1 cellular context compared by ENCODE assay signal in the genomic region with DNA sequence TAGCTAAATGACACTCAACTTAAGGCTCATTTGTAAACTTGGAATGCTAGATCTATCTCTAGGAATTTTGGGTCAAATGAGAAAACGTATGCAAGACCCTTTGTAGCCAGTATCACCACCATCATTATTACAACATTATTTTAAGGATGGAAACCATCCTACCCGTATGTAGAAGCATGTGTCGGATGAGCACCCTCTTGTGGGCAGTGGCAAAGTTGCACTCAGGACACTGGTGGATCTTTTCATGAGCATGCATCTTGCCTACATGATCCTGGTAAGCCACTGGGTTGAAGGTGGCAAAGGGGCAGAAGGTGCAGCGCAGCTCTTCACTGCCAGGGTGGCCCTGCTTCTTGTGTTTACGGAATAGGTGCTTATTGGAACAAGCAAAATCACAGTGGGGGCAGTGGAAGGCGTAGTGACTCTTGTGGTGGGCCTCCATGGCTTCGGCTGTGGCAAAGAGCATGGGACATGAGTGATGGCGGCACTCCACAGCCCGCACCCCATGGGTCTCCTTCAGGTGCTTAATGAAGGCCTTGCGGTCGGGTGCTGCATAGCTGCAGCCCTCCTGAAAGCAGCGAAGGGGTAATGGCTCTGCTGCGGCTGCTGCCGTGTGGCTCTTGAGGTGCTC.
TF ChIP-seq lines count a peak whose summit lies in the region.

No MANE protein-coding gene starts in this region.

TF ChIP-seq in HepG2, 621 proteins besides CTCF, POLR2A, EP300 and RAD21:
- TF ChIP-seq, protein P1, sequence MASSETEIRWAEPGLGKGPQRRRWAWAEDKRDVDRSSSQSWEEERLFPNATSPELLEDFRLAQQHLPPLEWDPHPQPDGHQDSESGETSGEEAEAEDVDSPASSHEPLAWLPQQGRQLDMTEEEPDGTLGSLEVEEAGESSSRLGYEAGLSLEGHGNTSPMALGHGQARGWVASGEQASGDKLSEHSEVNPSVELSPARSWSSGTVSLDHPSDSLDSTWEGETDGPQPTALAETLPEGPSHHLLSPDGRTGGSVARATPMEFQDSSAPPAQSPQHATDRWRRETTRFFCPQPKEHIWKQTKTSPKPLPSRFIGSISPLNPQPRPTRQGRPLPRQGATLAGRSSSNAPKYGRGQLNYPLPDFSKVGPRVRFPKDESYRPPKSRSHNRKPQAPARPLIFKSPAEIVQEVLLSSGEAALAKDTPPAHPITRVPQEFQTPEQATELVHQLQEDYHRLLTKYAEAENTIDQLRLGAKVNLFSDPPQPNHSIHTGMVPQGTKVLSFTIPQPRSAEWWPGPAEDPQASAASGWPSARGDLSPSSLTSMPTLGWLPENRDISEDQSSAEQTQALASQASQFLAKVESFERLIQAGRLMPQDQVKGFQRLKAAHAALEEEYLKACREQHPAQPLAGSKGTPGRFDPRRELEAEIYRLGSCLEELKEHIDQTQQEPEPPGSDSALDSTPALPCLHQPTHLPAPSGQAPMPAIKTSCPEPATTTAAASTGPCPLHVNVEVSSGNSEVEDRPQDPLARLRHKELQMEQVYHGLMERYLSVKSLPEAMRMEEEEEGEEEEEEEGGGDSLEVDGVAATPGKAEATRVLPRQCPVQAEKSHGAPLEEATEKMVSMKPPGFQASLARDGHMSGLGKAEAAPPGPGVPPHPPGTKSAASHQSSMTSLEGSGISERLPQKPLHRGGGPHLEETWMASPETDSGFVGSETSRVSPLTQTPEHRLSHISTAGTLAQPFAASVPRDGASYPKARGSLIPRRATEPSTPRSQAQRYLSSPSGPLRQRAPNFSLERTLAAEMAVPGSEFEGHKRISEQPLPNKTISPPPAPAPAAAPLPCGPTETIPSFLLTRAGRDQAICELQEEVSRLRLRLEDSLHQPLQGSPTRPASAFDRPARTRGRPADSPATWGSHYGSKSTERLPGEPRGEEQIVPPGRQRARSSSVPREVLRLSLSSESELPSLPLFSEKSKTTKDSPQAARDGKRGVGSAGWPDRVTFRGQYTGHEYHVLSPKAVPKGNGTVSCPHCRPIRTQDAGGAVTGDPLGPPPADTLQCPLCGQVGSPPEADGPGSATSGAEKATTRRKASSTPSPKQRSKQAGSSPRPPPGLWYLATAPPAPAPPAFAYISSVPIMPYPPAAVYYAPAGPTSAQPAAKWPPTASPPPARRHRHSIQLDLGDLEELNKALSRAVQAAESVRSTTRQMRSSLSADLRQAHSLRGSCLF (CRISPR knock-in tag; IDR thresholded peaks at IDR 0.05; ENCODE audit: borderline replicate concordance) = no peak
- TF ChIP-seq, protein P2, sequence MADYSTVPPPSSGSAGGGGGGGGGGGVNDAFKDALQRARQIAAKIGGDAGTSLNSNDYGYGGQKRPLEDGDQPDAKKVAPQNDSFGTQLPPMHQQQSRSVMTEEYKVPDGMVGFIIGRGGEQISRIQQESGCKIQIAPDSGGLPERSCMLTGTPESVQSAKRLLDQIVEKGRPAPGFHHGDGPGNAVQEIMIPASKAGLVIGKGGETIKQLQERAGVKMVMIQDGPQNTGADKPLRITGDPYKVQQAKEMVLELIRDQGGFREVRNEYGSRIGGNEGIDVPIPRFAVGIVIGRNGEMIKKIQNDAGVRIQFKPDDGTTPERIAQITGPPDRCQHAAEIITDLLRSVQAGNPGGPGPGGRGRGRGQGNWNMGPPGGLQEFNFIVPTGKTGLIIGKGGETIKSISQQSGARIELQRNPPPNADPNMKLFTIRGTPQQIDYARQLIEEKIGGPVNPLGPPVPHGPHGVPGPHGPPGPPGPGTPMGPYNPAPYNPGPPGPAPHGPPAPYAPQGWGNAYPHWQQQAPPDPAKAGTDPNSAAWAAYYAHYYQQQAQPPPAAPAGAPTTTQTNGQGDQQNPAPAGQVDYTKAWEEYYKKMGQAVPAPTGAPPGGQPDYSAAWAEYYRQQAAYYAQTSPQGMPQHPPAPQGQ (CRISPR knock-in tag; IDR thresholded peaks at IDR 0.05; ENCODE audit: borderline replicate concordance) = 0 out of 2 replicates have a peak, but pooled peaks have one; percentile 23
- TF ChIP-seq ZSCAN25 (CRISPR knock-in tag; IDR thresholded peaks at IDR 0.05) = 0 out of 2 replicates have a peak, but pooled peaks have one; percentile 21
- TF ChIP-seq IRF2 (CRISPR knock-in tag; IDR thresholded peaks at IDR 0.05) = 0 out of 2 replicates have a peak, but pooled peaks have one; percentile 29
- 0 out of 2 replicates have a peak, but pooled peaks have one; percentile 42 for TF ChIP-seq BORCS8-MEF2B (CRISPR knock-in tag; IDR thresholded peaks at IDR 0.05)
- TF ChIP-seq, protein P3, sequence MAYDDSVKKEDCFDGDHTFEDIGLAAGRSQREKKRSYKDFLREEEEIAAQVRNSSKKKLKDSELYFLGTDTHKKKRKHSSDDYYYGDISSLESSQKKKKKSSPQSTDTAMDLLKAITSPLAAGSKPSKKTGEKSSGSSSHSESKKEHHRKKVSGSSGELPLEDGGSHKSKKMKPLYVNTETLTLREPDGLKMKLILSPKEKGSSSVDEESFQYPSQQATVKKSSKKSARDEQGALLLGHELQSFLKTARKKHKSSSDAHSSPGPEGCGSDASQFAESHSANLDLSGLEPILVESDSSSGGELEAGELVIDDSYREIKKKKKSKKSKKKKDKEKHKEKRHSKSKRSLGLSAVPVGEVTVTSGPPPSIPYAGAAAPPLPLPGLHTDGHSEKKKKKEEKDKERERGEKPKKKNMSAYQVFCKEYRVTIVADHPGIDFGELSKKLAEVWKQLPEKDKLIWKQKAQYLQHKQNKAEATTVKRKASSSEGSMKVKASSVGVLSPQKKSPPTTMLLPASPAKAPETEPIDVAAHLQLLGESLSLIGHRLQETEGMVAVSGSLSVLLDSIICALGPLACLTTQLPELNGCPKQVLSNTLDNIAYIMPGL (CRISPR knock-in tag; IDR thresholded peaks at IDR 0.05; ENCODE audit: borderline replicate concordance in 1 of 2, low read depth in 1 of 2) = 0 out of 4 replicates have a peak, but pooled peaks of 1 of the 2 experiments have one; percentile 39
- TF ChIP-seq PHF21A (CRISPR knock-in tag; IDR thresholded peaks at IDR 0.05) = peak; percentile 22; the same call in 1 of the 2 replicates
- TF ChIP-seq, protein P4, sequence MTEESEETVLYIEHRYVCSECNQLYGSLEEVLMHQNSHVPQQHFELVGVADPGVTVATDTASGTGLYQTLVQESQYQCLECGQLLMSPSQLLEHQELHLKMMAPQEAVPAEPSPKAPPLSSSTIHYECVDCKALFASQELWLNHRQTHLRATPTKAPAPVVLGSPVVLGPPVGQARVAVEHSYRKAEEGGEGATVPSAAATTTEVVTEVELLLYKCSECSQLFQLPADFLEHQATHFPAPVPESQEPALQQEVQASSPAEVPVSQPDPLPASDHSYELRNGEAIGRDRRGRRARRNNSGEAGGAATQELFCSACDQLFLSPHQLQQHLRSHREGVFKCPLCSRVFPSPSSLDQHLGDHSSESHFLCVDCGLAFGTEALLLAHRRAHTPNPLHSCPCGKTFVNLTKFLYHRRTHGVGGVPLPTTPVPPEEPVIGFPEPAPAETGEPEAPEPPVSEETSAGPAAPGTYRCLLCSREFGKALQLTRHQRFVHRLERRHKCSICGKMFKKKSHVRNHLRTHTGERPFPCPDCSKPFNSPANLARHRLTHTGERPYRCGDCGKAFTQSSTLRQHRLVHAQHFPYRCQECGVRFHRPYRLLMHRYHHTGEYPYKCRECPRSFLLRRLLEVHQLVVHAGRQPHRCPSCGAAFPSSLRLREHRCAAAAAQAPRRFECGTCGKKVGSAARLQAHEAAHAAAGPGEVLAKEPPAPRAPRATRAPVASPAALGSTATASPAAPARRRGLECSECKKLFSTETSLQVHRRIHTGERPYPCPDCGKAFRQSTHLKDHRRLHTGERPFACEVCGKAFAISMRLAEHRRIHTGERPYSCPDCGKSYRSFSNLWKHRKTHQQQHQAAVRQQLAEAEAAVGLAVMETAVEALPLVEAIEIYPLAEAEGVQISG (CRISPR knock-in tag; IDR thresholded peaks at IDR 0.05) = peak; percentile 35; the same call in 1 of the 2 replicates
- peak; percentile 66; the same call in 1 of the 2 replicates for TF ChIP-seq ZC3H13 (CRISPR knock-in tag; IDR thresholded peaks at IDR 0.05)
- TF ChIP-seq HDAC6 (IDR thresholded peaks at IDR 0.05; ENCODE audit: low read depth, low read length) = no peak
- TF ChIP-seq KDM2A (CRISPR knock-in tag; IDR thresholded peaks at IDR 0.05; ENCODE audit: borderline replicate concordance, low read depth) = 0 out of 2 replicates have a peak, but pooled peaks have one; percentile 26
- TF ChIP-seq ZNF160 (CRISPR knock-in tag; IDR thresholded peaks at IDR 0.05) = no peak
- TF ChIP-seq SALL1 (CRISPR knock-in tag; IDR thresholded peaks at IDR 0.05) = peak; percentile 15; the same call in 1 of the 2 replicates
- 0 out of 3 replicates have a peak, but pooled peaks have one; percentile 29 for TF ChIP-seq MXI1 (IDR thresholded peaks at IDR 0.05; ENCODE audit: borderline replicate concordance, low read depth, low read length)
- TF ChIP-seq PHF5A (CRISPR knock-in tag; IDR thresholded peaks at IDR 0.05; ENCODE audit: low read depth, unreplicated experiment) = peak; percentile 56
- TF ChIP-seq HOXA3 (CRISPR knock-in tag; IDR thresholded peaks at IDR 0.05) = no peak
- peak; percentile 80 for TF ChIP-seq XRCC5 (optimal IDR thresholded peaks at IDR 0.05; ENCODE audit: low read length)
- peak; percentile 28 for TF ChIP-seq ASH2L (IDR thresholded peaks at IDR 0.05; ENCODE audit: insufficient read length, low read depth, low read length)
- TF ChIP-seq ZNF883 (CRISPR knock-in tag; IDR thresholded peaks at IDR 0.05; ENCODE audit: not compliant biosample characterization) = peak; percentile 70
- peak; percentile 88 for TF ChIP-seq SMC3 (IDR thresholded peaks at IDR 0.05; ENCODE audit: low read length)
- TF ChIP-seq, protein P5, sequence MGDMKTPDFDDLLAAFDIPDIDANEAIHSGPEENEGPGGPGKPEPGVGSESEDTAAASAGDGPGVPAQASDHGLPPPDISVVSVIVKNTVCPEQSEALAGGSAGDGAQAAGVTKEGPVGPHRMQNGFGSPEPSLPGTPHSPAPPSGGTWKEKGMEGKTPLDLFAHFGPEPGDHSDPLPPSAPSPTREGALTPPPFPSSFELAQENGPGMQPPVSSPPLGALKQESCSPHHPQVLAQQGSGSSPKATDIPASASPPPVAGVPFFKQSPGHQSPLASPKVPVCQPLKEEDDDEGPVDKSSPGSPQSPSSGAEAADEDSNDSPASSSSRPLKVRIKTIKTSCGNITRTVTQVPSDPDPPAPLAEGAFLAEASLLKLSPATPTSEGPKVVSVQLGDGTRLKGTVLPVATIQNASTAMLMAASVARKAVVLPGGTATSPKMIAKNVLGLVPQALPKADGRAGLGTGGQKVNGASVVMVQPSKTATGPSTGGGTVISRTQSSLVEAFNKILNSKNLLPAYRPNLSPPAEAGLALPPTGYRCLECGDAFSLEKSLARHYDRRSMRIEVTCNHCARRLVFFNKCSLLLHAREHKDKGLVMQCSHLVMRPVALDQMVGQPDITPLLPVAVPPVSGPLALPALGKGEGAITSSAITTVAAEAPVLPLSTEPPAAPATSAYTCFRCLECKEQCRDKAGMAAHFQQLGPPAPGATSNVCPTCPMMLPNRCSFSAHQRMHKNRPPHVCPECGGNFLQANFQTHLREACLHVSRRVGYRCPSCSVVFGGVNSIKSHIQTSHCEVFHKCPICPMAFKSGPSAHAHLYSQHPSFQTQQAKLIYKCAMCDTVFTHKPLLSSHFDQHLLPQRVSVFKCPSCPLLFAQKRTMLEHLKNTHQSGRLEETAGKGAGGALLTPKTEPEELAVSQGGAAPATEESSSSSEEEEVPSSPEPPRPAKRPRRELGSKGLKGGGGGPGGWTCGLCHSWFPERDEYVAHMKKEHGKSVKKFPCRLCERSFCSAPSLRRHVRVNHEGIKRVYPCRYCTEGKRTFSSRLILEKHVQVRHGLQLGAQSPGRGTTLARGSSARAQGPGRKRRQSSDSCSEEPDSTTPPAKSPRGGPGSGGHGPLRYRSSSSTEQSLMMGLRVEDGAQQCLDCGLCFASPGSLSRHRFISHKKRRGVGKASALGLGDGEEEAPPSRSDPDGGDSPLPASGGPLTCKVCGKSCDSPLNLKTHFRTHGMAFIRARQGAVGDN (CRISPR knock-in tag; IDR thresholded peaks at IDR 0.05) = peak; percentile 33; the same call in 1 of the 2 replicates
- peak; percentile 93 for TF ChIP-seq STAG1 (CRISPR knock-in tag; IDR thresholded peaks at IDR 0.05)
- TF ChIP-seq, protein P6, sequence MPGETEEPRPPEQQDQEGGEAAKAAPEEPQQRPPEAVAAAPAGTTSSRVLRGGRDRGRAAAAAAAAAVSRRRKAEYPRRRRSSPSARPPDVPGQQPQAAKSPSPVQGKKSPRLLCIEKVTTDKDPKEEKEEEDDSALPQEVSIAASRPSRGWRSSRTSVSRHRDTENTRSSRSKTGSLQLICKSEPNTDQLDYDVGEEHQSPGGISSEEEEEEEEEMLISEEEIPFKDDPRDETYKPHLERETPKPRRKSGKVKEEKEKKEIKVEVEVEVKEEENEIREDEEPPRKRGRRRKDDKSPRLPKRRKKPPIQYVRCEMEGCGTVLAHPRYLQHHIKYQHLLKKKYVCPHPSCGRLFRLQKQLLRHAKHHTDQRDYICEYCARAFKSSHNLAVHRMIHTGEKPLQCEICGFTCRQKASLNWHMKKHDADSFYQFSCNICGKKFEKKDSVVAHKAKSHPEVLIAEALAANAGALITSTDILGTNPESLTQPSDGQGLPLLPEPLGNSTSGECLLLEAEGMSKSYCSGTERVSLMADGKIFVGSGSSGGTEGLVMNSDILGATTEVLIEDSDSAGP (CRISPR knock-in tag; IDR thresholded peaks at IDR 0.05; ENCODE audit: borderline replicate concordance) = peak; percentile 46; the same call in 1 of the 2 replicates
- no peak for TF ChIP-seq ZNF839 (CRISPR knock-in tag; IDR thresholded peaks at IDR 0.05; ENCODE audit: borderline replicate concordance)
- no peak for TF ChIP-seq ZNF678 (CRISPR knock-in tag; IDR thresholded peaks at IDR 0.05)
- 0 out of 2 replicates have a peak, but pooled peaks have one; percentile 62 for TF ChIP-seq ZNF274 (CRISPR knock-in tag; IDR thresholded peaks at IDR 0.05)
- peak; percentile 35; the same call in 1 of the 2 replicates for TF ChIP-seq CEBPG (CRISPR knock-in tag; IDR thresholded peaks at IDR 0.05)
- TF ChIP-seq, protein P7, sequence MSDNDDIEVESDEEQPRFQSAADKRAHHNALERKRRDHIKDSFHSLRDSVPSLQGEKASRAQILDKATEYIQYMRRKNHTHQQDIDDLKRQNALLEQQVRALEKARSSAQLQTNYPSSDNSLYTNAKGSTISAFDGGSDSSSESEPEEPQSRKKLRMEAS (IDR thresholded peaks at IDR 0.05) = peak; percentile 24; the same call in 1 of the 2 replicates
- TF ChIP-seq, protein P8, sequence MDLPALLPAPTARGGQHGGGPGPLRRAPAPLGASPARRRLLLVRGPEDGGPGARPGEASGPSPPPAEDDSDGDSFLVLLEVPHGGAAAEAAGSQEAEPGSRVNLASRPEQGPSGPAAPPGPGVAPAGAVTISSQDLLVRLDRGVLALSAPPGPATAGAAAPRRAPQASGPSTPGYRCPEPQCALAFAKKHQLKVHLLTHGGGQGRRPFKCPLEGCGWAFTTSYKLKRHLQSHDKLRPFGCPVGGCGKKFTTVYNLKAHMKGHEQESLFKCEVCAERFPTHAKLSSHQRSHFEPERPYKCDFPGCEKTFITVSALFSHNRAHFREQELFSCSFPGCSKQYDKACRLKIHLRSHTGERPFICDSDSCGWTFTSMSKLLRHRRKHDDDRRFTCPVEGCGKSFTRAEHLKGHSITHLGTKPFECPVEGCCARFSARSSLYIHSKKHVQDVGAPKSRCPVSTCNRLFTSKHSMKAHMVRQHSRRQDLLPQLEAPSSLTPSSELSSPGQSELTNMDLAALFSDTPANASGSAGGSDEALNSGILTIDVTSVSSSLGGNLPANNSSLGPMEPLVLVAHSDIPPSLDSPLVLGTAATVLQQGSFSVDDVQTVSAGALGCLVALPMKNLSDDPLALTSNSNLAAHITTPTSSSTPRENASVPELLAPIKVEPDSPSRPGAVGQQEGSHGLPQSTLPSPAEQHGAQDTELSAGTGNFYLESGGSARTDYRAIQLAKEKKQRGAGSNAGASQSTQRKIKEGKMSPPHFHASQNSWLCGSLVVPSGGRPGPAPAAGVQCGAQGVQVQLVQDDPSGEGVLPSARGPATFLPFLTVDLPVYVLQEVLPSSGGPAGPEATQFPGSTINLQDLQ (CRISPR knock-in tag; IDR thresholded peaks at IDR 0.05) = 0 out of 2 replicates have a peak, but pooled peaks have one; percentile 44
